8 cellular contexts compared by ENCODE assay signal in genomic region chr10:28302012-28302667, GRCh38. TPM values are rescaled to one million over a fixed set of nuclear protein-coding genes. Genes with fewer than 3 reads are reported as not detected.
DNase-seq lines count a peak whose midpoint lies in the region; ATAC-seq lines count a peak whose summit lies in the region.

No MANE protein-coding gene starts in this region.

- H3K56ac ChIP-seq in mesendoderm (ENCODE audit: low read length) = no peak overlapping the region

- H2BK5ac ChIP-seq in mesendoderm (ENCODE audit: low read length) = no peak overlapping the region

- no peaks in the 10 kb centered on the region for H3K79me2 ChIP-seq in mesendoderm (ENCODE audit: control insufficient read depth, insufficient read depth, low read length)

- peak overlapping the region; percentile 33 for H3K9ac ChIP-seq in mesendoderm (ENCODE audit: low read length)

- no peak overlapping the region for H2AK5ac ChIP-seq in mesendoderm (ENCODE audit: low read length)

- no peaks in the 10 kb centered on the region for H3K9me3 Mint-ChIP-seq in T-helper 2 cell treated with Interferon-gamma antibody and Interleukin-4, amounts not matched to agents 5 μg/mL and 100 μg/mL, for 36 hours
- no peaks in the 10 kb centered on the region for H3K9me3 Mint-ChIP-seq in central memory CD8-positive, alpha-beta T cell

- H3K27me3 Mint-ChIP-seq in T-helper 2 cell treated with Interferon-gamma antibody and Interleukin-4, amounts not matched to agents 5 μg/mL and 100 μg/mL, for 36 hours (ENCODE audit: low read depth) = peaks cover 33% of the 10 kb centered on the region
- H3K27me3 Mint-ChIP-seq in central memory CD8-positive, alpha-beta T cell = no peaks in the 10 kb centered on the region

- H3K4me3 Mint-ChIP-seq in T-helper 2 cell treated with Interferon-gamma antibody and Interleukin-4, amounts not matched to agents 5 μg/mL and 100 μg/mL, for 36 hours = peak overlapping the region; percentile 59
- H3K4me3 Mint-ChIP-seq in central memory CD8-positive, alpha-beta T cell = peak overlapping the region; percentile 87

- H3K4ac ChIP-seq in mesendoderm (ENCODE audit: low read depth, low read length) = no peak overlapping the region

- H3K36me3 Mint-ChIP-seq in T-helper 2 cell treated with Interferon-gamma antibody and Interleukin-4, amounts not matched to agents 5 μg/mL and 100 μg/mL, for 36 hours (ENCODE audit: low read depth) = no peaks in the 10 kb centered on the region
- peaks cover 7% of the 10 kb centered on the region for H3K36me3 Mint-ChIP-seq in central memory CD8-positive, alpha-beta T cell (ENCODE audit: insufficient read depth)

- ATAC-seq in central memory CD8-positive, alpha-beta T cell (replicated peaks; ENCODE audit: extremely low read depth, poor library complexity, severe bottlenecking) = peak; percentile 1
- ATAC-seq in HG02870 (IDR thresholded peaks at IDR 0.05; ENCODE audit: unreplicated experiment) = no peak

- H4K8ac ChIP-seq in mesendoderm (ENCODE audit: low read depth, low read length) = no peak overlapping the region

- H3K4me1 ChIP-seq in mesendoderm (ENCODE audit: control insufficient read depth, low read depth, low read length) = peaks cover 2% of the 10 kb centered on the region
- H3K4me1 ChIP-seq in urinary bladder (ENCODE audit: insufficient read depth) = no peaks in the 10 kb centered on the region

- no peaks in the 10 kb centered on the region for H3K36me3 ChIP-seq in mesendoderm (ENCODE audit: control insufficient read depth, insufficient read depth, low read length)
- H3K36me3 ChIP-seq in urinary bladder (ENCODE audit: insufficient read depth) = no peaks in the 10 kb centered on the region

- H3K4me1 Mint-ChIP-seq in T-helper 2 cell treated with Interferon-gamma antibody and Interleukin-4, amounts not matched to agents 5 μg/mL and 100 μg/mL, for 36 hours (ENCODE audit: low read depth) = peaks cover 30% of the 10 kb centered on the region
- peaks cover 45% of the 10 kb centered on the region for H3K4me1 Mint-ChIP-seq in central memory CD8-positive, alpha-beta T cell

- H3K4me3 ChIP-seq in mesendoderm (ENCODE audit: low read length) (peak overlapping the region; percentile 10), urinary bladder (ENCODE audit: low read depth, low read length) (peak overlapping the region; percentile 81)

- H3K27ac Mint-ChIP-seq in T-helper 2 cell treated with Interferon-gamma antibody and Interleukin-4, amounts not matched to agents 5 μg/mL and 100 μg/mL, for 36 hours = peak overlapping the region; percentile 22
- H3K27ac Mint-ChIP-seq in central memory CD8-positive, alpha-beta T cell (ENCODE audit: low read depth) = peak overlapping the region; percentile 83

- H2BK15ac ChIP-seq in mesendoderm (replicated peaks; ENCODE audit: low read depth) = no peak overlapping the region

- no peaks in the 10 kb centered on the region for H3K27me3 ChIP-seq in mesendoderm (ENCODE audit: insufficient read depth, low read length, poor library complexity)

- H3K27ac ChIP-seq in mesendoderm (ENCODE audit: low read depth, low read length) = no peak overlapping the region
- H3K27ac ChIP-seq in urinary bladder (ENCODE audit: low read depth) = peak overlapping the region; percentile 95

- H3K18ac ChIP-seq in mesendoderm (ENCODE audit: low read length) = peak overlapping the region; percentile 100

- no peak overlapping the region for H3K23ac ChIP-seq in mesendoderm (ENCODE audit: low read length)

- no CpG with 5 or more reads among the region's 30 CpGs for WGBS in mesendoderm (ENCODE audit: extremely low coverage, insufficient coverage, low lambda C conversion rate)
- 3% methylated on average over 30 of the region's 30 CpGs for WGBS in urinary bladder

- no peak for DNase-seq in T-helper 2 cell treated with Interferon-gamma antibody and Interleukin-4, amounts not matched to agents 5 μg/mL and 100 μg/mL, for 36 hours (ENCODE audit: low spot score)
- DNase-seq in T-helper 2 cell (no peak), NCI-H1417 treated with DMSO at 0.1 percent for 48 hours (lab: John Stamatoyannopoulos, UW) (peak; percentile 8), mesendoderm (peak; percentile 35), NAMALWA (ENCODE audit: low spot score) (no peak)
- DNase-seq in central memory CD8-positive, alpha-beta T cell (ENCODE audit: low spot score in 2 of 2) = no peak

- H4K5ac ChIP-seq in mesendoderm (ENCODE audit: low read length) = no peak overlapping the region

- H3K4me2 ChIP-seq in mesendoderm (ENCODE audit: low read length) = peak overlapping the region; percentile 14

- no peaks in the 10 kb centered on the region for H3K79me1 ChIP-seq in mesendoderm (ENCODE audit: low read length)

- H2BK120ac ChIP-seq in mesendoderm (ENCODE audit: low read depth, low read length) = no peak overlapping the region

RNA-seq across cellular contexts. Expression of gene MPP7, which starts 0.7 kb away (rescaled TPM):
- polyA plus RNA-seq in mesendoderm (2013, experiment 1 of 2) = 3.9 TPM
- polyA plus RNA-seq in mesendoderm (2013, experiment 2 of 2) = 3.9 TPM
- 31.2 TPM for total RNA-seq in urinary bladder
- polyA plus RNA-seq in urinary bladder = 14.2 TPM

Comparison
In these comparisons a context has a peak if more than half of its experiments do, and no peak if none do; other contexts are left out.
1. DNase-seq: peak in NCI-H1417 treated with DMSO at 0.1 percent for 48 hours (single experiment) and mesendoderm (single experiment); none in T-helper 2 cell treated with Interferon-gamma antibody and Interleukin-4, amounts not matched to agents 5 μg/mL and 100 μg/mL, for 36 hours (single experiment), T-helper 2 cell (0 of 5), central memory CD8-positive, alpha-beta T cell (0 of 2) and NAMALWA (single experiment).